9 cellular contexts compared by ENCODE assay signal in genomic region chr22:36351921-36352774, GRCh38. TPM values are rescaled to one million over a fixed set of nuclear protein-coding genes. Genes with fewer than 3 reads are reported as not detected.
A peak's percentile ranks its signal among the peaks of the same experiment; 100 is the strongest.
DNase-seq lines count a peak whose midpoint lies in the region; ATAC-seq and TF ChIP-seq lines count a peak whose summit lies in the region.
"Had no signal": no experiment of that assay in that cellular context is flagged by ENCODE, and none has a peak within 500 bp of the region (broad histone marks: within the 10 kb centered on the region; RNA-seq: fewer than 3 reads in every experiment).

No MANE protein-coding gene starts in this region.

- no peak overlapping the region for H2AFZ ChIP-seq in PC-9

- H3K4me2 ChIP-seq in PC-9: no peak overlapping the region

- TF ChIP-seq POLR2A in breast epithelium (IDR thresholded peaks at IDR 0.05): no peak

- intact Hi-C loops in PC-9 (cut with micrococcal nuclease; ENCODE audit: unreplicated experiment) (loop anchor here (1.0 to 5.0 kb wide), 2 partner anchors 23 to 50 kb away; no protein-coding TSS in a partner anchor), breast epithelium (cut with DNase I; ENCODE audit: low total_unique reads) (no loop called here), lower lobe of right lung (cut with DNase I) (no loop called here), left colon (cut with DNase I, micrococcal nuclease) (no loop called here)

- H4K20me1 ChIP-seq in PC-9 (ENCODE audit: insufficient read depth): peaks cover 93% of the 10 kb centered on the region

- peaks cover 87% of the 10 kb centered on the region for H3F3A ChIP-seq in PC-9 (ENCODE audit: insufficient read depth, low read depth)

- no TSS peak for BruUV-seq in PC-9 (replicated peaks; lab: Mats Ljungman, UMichigan)

- no peak overlapping the region for H3K4me3 ChIP-seq in PC-9
- H3K4me3 ChIP-seq in breast epithelium: peak overlapping the region in 2 of 3 donors; percentile 22 to 57
- H3K4me3 ChIP-seq in lower lobe of right lung: no peak overlapping the region

- H3K27ac ChIP-seq in PC-9 (peak overlapping the region; percentile 25), breast epithelium (peak overlapping the region; percentile 92 to 97), lower lobe of right lung (peak overlapping the region; percentile 83), temporal lobe (ENCODE audit: low read depth, low read length) (peak overlapping the region; percentile 23)

- CTCF ChIA-PET in PC-9 (lab: Charles Lee): interaction anchor here (0.5 to 0.8 kb wide), 4 partner anchors 13 to 349 kb away, joined by 3 to 4 read pairs (median 4); no protein-coding TSS in a partner anchor

- peaks cover 93% of the 10 kb centered on the region for H3K79me2 ChIP-seq in PC-9 (ENCODE audit: low read depth)

- H3K4me1 ChIP-seq in PC-9 (replicated peaks; ENCODE audit: insufficient read depth): peaks cover 28% of the 10 kb centered on the region
- peaks cover 54 to 69% of the 10 kb centered on the region in 2 donors for H3K4me1 ChIP-seq in breast epithelium
- peaks cover 96% of the 10 kb centered on the region for H3K4me1 ChIP-seq in lower lobe of right lung

- H3K9me3 ChIP-seq in PC-9 (ENCODE audit: insufficient read depth, low read depth): no peaks in the 10 kb centered on the region
- H3K9me3 ChIP-seq in breast epithelium: no peaks in the 10 kb centered on the region
- H3K9me3 ChIP-seq in lower lobe of right lung: no peaks in the 10 kb centered on the region

- DNase-seq in PC-9 (peak in 1 of 2 experiments; percentile 69), breast epithelium (ENCODE audit: low spot score in 2 of 2) (peak; percentile 76 to 77), lower lobe of right lung (peak; percentile 61), left colon (no peak), ureter (ENCODE audit: low spot score) (no peak)
- DNase-seq in stimulated activated CD4-positive, alpha-beta T cell treated with anti-CD3 and anti-CD28 coated beads, Interleukin-4, amount 100 ng/mL, for 1 hour: no peak
- no peak for DNase-seq in stimulated activated CD4-positive, alpha-beta T cell treated with anti-CD3 and anti-CD28 coated beads, Interleukin-1b, Interleukin-23, amount 100 ng/mL, for 48 hours
- DNase-seq: NCI-H446 had no signal

- POLR2A ChIA-PET in PC-9 (lab: Charles Lee; ENCODE audit: unreplicated experiment): interaction anchor here (0.6 to 1.2 kb wide), 5 partner anchors 13 to 129 kb away, joined by 3 to 33 read pairs (median 6); partner anchors contain the start of gene TXN2

- TF ChIP-seq CTCF in PC-9 (conservative IDR thresholded peaks at IDR 0.05) (no peak), breast epithelium (IDR thresholded peaks at IDR 0.05) (no peak), lower lobe of right lung (IDR thresholded peaks at IDR 0.05) (no peak)

- H3K36me3 ChIP-seq in PC-9 (ENCODE audit: low read depth) (peaks cover 5% of the 10 kb centered on the region), breast epithelium (no peaks in the 10 kb centered on the region), lower lobe of right lung (peaks cover 18% of the 10 kb centered on the region)

- ATAC-seq in lower lobe of right lung: peak; percentile 70 to 77
- ATAC-seq in left colon: no peak

- H3K9me2 ChIP-seq in PC-9 (ENCODE audit: insufficient read depth): no peaks in the 10 kb centered on the region

- H3K27me3 ChIP-seq in PC-9 (ENCODE audit: insufficient read depth, low read depth) (no peaks in the 10 kb centered on the region), breast epithelium (no peaks in the 10 kb centered on the region), lower lobe of right lung (ENCODE audit: low read depth) (no peaks in the 10 kb centered on the region)

RNA-seq across cellular contexts. Expression of gene MYH9, which starts 35.6 kb away (rescaled TPM):
- total RNA-seq in PC-9 (2021) (758 and 776 TPM in 2 replicates), breast epithelium (100 to 1,000 TPM; 169 to 392 (median 268) TPM), lower lobe of right lung (659 TPM), temporal lobe (31.0 TPM), left colon (100 to 1,000 TPM; 581 to 641 TPM), ureter (810 TPM)

Comparison
In these comparisons a context has a peak if more than half of its experiments do, and no peak if none do; other contexts are left out.
1. DNase-seq: peak in breast epithelium (2 of 2) and lower lobe of right lung (single experiment); none in left colon (0 of 2), ureter (single experiment), stimulated activated CD4-positive, alpha-beta T cell treated with anti-CD3 and anti-CD28 coated beads, Interleukin-4, amount 100 ng/mL, for 1 hour (single experiment) and stimulated activated CD4-positive, alpha-beta T cell treated with anti-CD3 and anti-CD28 coated beads, Interleukin-1b, Interleukin-23, amount 100 ng/mL, for 48 hours (single experiment).
2. H3K27ac ChIP-seq: peak in every context shown above with its lines; median percentile 94 in breast epithelium; 83 in lower lobe of right lung; 25 in PC-9; 23 in temporal lobe.
3. H3K4me3 ChIP-seq: peak in breast epithelium (2 of 3); none in PC-9 (single experiment) and lower lobe of right lung (single experiment).